In genomic region chr22:24303007-24303406, GRCh38 we compare ENCODE assay signal across 9 cellular contexts. TPM values are rescaled to one million over a fixed set of nuclear protein-coding genes. Genes with fewer than 3 reads are reported as not detected.
DNase-seq lines count a peak whose midpoint lies in the region; ATAC-seq and TF ChIP-seq lines count a peak whose summit lies in the region.
"Had no signal": no experiment of that assay in that cellular context is flagged by ENCODE, and none has a peak within 500 bp of the region (broad histone marks: within the 10 kb centered on the region; RNA-seq: fewer than 3 reads in every experiment).

No MANE protein-coding gene starts in this region.

- DNase-seq in NCI-H345 (lab: John Stamatoyannopoulos, UW): peak; percentile 18
- no peak for DNase-seq in NCI-H345 treated with DMSO at 0.1 percent for 48 hours (lab: John Stamatoyannopoulos, UW; ENCODE audit: unreplicated experiment)
- peak in 1 of 4 donors; percentile 18 for DNase-seq in body of pancreas
- DNase-seq in lung (ENCODE audit: low spot score): no peak
- no peak for DNase-seq in tibial artery
- DNase-seq in WERI-Rb-1: no peak
- no peak for DNase-seq in SHP77 treated with DMSO at 0.1 percent for 48 hours (lab: John Stamatoyannopoulos, UW)
- DNase-seq: ACHN had no signal

- H3K36me3 ChIP-seq in body of pancreas (replicated peaks in 1 of 2; ENCODE audit: insufficient read depth in 1 of 2, low read depth in 2 of 2) (no peaks in the 10 kb centered on the region), lung (ENCODE audit: control insufficient read depth in 2 of 2, insufficient read depth in 2 of 2, low read length in 2 of 2) (peaks cover 2 to 5% of the 10 kb centered on the region in 2 donors), tibial artery (peaks cover 0 to 5% (median 0%) of the 10 kb centered on the region in 3 donors), WERI-Rb-1 (peaks cover 35% of the 10 kb centered on the region)

- H3K9me3 ChIP-seq in body of pancreas (no peaks in the 10 kb centered on the region), lung (ENCODE audit: control insufficient read depth in 2 of 2, insufficient read depth in 1 of 2, low read length in 1 of 2) (no peaks in the 10 kb centered on the region), tibial artery (no peaks in the 10 kb centered on the region), WERI-Rb-1 (ENCODE audit: severe bottlenecking) (no peaks in the 10 kb centered on the region)

- peak in 2 of 7 experiments; percentile 9 to 10 for TF ChIP-seq CTCF in body of pancreas (IDR thresholded peaks at IDR 0.05)
- TF ChIP-seq CTCF in lung (IDR thresholded peaks at IDR 0.05; ENCODE audit: control extremely low read depth, extremely low read depth): no peak
- no peak for TF ChIP-seq CTCF in tibial artery (IDR thresholded peaks at IDR 0.05)
- no peak for TF ChIP-seq CTCF in WERI-Rb-1 (IDR thresholded peaks at IDR 0.05; ENCODE audit: low read depth, low read length)

- peak overlapping the region; percentile 66 to 87 (median 81) for H3K27ac ChIP-seq in body of pancreas
- peak overlapping the region; percentile 4 to 88 for H3K27ac ChIP-seq in lung (ENCODE audit: low read depth in 1 of 2, low read length in 1 of 2)
- H3K27ac ChIP-seq in tibial artery: peak overlapping the region; percentile 12 to 44
- H3K27ac ChIP-seq in WERI-Rb-1: no peak overlapping the region

- ATAC-seq in body of pancreas: peak; percentile 58
- peak; percentile 20 for ATAC-seq in lung (ENCODE audit: insufficient read depth, low FRiP score)
- no peak for ATAC-seq in HG02763 (IDR thresholded peaks at IDR 0.05; ENCODE audit: unreplicated experiment)

- H3K4me3 ChIP-seq in body of pancreas (no peak overlapping the region), lung (no peak overlapping the region), tibial artery (no peak overlapping the region), WERI-Rb-1 (ENCODE audit: low read depth, low read length) (no peak overlapping the region)

- peaks cover 45% of the 10 kb centered on the region for H3K4me1 ChIP-seq in body of pancreas
- peaks cover 10 to 24% of the 10 kb centered on the region in 2 donors for H3K4me1 ChIP-seq in lung (ENCODE audit: control insufficient read depth in 2 of 2, insufficient read depth in 2 of 2, low read length in 2 of 2)
- peaks cover 5 to 77% (median 41%) of the 10 kb centered on the region in 4 donors for H3K4me1 ChIP-seq in tibial artery

- H3K27me3 ChIP-seq in body of pancreas: no peaks in the 10 kb centered on the region
- no peaks in the 10 kb centered on the region for H3K27me3 ChIP-seq in lung (ENCODE audit: control insufficient read depth, insufficient read depth)
- H3K27me3 ChIP-seq in tibial artery: no peaks in the 10 kb centered on the region
- no peaks in the 10 kb centered on the region for H3K27me3 ChIP-seq in WERI-Rb-1 (ENCODE audit: insufficient read depth, low read depth, severe bottlenecking)

- 18 to 23% methylated on average over 4 of the region's 4 CpGs for WGBS in body of pancreas, 2 donors
- 17 to 18% methylated on average over 4 of the region's 4 CpGs for WGBS in lung, 2 donors

- TF ChIP-seq POLR2A in body of pancreas (IDR thresholded peaks at IDR 0.05): no peak

- intact Hi-C loops in body of pancreas (cut with DNase I) (no loop called here), tibial artery (cut with DNase I; ENCODE audit: low total_unique reads) (no loop called here)

RNA-seq across cellular contexts. Expression of gene SPECC1L, which starts 32.4 kb away (rescaled TPM):
- total RNA-seq in body of pancreas (10 to 100 TPM; 23.1 to 26.0 TPM), lung (10 to 100 TPM; 61.3 to 83.9 TPM)
- 10 to 100 TPM; 10.4 to 14.3 TPM for polyA plus RNA-seq in lung

RNA-seq across cellular contexts. Expression of gene GGT5, which starts 58.1 kb away (rescaled TPM):
- total RNA-seq in body of pancreas: 10 to 100 TPM; 24.9 to 41.2 TPM
- 10 to 100 TPM in 1 of 2 donors, 1 to 10 TPM in 1; 9.8 to 92.0 TPM for total RNA-seq in lung
- polyA plus RNA-seq in lung: 10 to 100 TPM; 50.7 to 58.7 TPM
